Comparison of ENCODE assay signal across 28 cellular contexts in the genomic region with DNA sequence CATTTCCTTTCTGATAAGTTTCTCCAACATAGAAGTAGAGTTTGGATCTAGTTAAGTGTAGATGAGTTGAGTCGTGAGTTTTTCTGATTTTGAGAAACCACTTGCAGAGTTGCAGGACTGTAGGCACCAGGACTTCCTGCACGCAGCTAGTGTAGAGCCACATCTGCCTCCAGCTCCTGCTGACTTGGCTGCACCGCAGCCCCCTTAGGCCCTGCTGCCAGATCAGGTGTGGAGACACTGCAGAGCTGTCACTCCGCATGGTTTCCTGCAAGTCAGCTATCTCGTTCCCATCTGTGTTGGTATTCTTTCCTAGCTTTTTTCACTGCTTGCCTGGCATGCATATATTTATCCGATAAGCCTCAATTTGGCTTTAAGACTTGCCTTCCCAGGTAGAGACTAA. TPM values are rescaled to one million over a fixed set of nuclear protein-coding genes. Genes with fewer than 3 reads are reported as not detected.
DNase-seq lines count a peak whose midpoint lies in the region; ATAC-seq and TF ChIP-seq lines count a peak whose summit lies in the region.
"Had no signal": no experiment of that assay in that cellular context is flagged by ENCODE, and none has a peak within 500 bp of the region (broad histone marks: within the 10 kb centered on the region; RNA-seq: fewer than 3 reads in every experiment).

No MANE protein-coding gene starts in this region.

- H3K9me2 ChIP-seq in DOHH2 (replicated peaks; ENCODE audit: control insufficient read depth, low read length) = no peaks in the 10 kb centered on the region

- peak overlapping the region; percentile 40 for H3K4me3 ChIP-seq in DOHH2 (ENCODE audit: low read length)
- no peak overlapping the region for H3K4me3 ChIP-seq in endodermal cell (ENCODE audit: low read length)
- H3K4me3 ChIP-seq in mesendoderm (ENCODE audit: low read length) = no peak overlapping the region
- H3K4me3 ChIP-seq: adrenal gland, BLaER1, prostate gland, sigmoid colon, SJSA1, tibial nerve had no signal

- H3K36me3 ChIP-seq in DOHH2 (ENCODE audit: control insufficient read depth, low read length) = no peaks in the 10 kb centered on the region
- peaks cover 3% of the 10 kb centered on the region for H3K36me3 ChIP-seq in endodermal cell (ENCODE audit: control insufficient read depth, insufficient read depth, low read length)
- H3K36me3 ChIP-seq in mesendoderm (ENCODE audit: control insufficient read depth, insufficient read depth, low read length) = no peaks in the 10 kb centered on the region
- H3K36me3 ChIP-seq: adrenal gland, BLaER1, prostate gland, sigmoid colon, SJSA1, tibial nerve had no signal

- intact Hi-C loops in activated T-helper 1 cell treated with anti-CD3 and anti-CD28 coated beads, Interleukin-12 subunit alpha, Interleukin-12 subunit beta, Interleukin-2, Interleukin-4 antibody, amounts not matched to agents 30 ng/mL and 10 ng/mL and 1 ng/mL, durations not matched to agents 14 hours and 24 hours and 36 hours (cut with micrococcal nuclease) = no loop called here

- no peak overlapping the region for H3K27ac Mint-ChIP-seq in endodermal cell
- no peak overlapping the region for H3K27ac Mint-ChIP-seq in activated T-cell treated with anti-CD3 and anti-CD28 coated beads, Interleukin-2, amount 50 U/mL, for 24 hours
- no peak overlapping the region for H3K27ac Mint-ChIP-seq in activated T-helper 1 cell treated with anti-CD3 and anti-CD28 coated beads, Interleukin-12 subunit alpha, Interleukin-12 subunit beta, Interleukin-2, Interleukin-4 antibody, amounts not matched to agents 30 ng/mL and 10 ng/mL and 1 ng/mL, durations not matched to agents 14 hours and 24 hours and 36 hours
- H3K27ac Mint-ChIP-seq: mesothelial cell of epicardium had no signal

- no peak overlapping the region for H4K5ac ChIP-seq in mesendoderm (ENCODE audit: low read length)

- 79 to 84% methylated on average over 5 to 6 of the region's 6 CpGs for WGBS in endodermal cell (ENCODE audit: insufficient coverage in 1 of 2, insufficient read length in 1 of 2), 2 experiments
- WGBS in mesendoderm (ENCODE audit: extremely low coverage, insufficient coverage, low lambda C conversion rate) = no CpG with 5 or more reads among the region's 6 CpGs

- H3K18ac ChIP-seq in mesendoderm (ENCODE audit: low read length) = no peak overlapping the region

- H3F3A ChIP-seq in DOHH2 (ENCODE audit: control insufficient read depth, insufficient read depth) = peaks cover 12% of the 10 kb centered on the region; the same call in 1 of the 2 replicates

- no peak overlapping the region for H2AK5ac ChIP-seq in mesendoderm (ENCODE audit: low read length)

- H3K9me3 ChIP-seq in DOHH2 (ENCODE audit: control insufficient read depth, insufficient read depth, low read length) = no peaks in the 10 kb centered on the region
- no peaks in the 10 kb centered on the region for H3K9me3 ChIP-seq in endodermal cell (ENCODE audit: control insufficient read depth, low read length)
- H3K9me3 ChIP-seq: adrenal gland, BLaER1, prostate gland, sigmoid colon, SJSA1, tibial nerve had no signal

- no peak overlapping the region for H3K4ac ChIP-seq in mesendoderm (ENCODE audit: low read depth, low read length)

- H3K27ac ChIP-seq in DOHH2 (ENCODE audit: low read depth, low read length) (peak overlapping the region; percentile 73), endodermal cell (ENCODE audit: low read depth, low read length) (no peak overlapping the region), mesendoderm (ENCODE audit: low read depth, low read length) (no peak overlapping the region)
- H3K27ac ChIP-seq: adrenal gland, BLaER1, prostate gland, SJSA1, tibial nerve had no signal

- no peaks in the 10 kb centered on the region for H4K20me1 ChIP-seq in DOHH2 (ENCODE audit: control insufficient read depth, insufficient read depth, low read depth, low read length)
- H4K20me1 ChIP-seq: BLaER1 had no signal

- no peaks in the 10 kb centered on the region for H3K79me1 ChIP-seq in mesendoderm (ENCODE audit: low read length)

- no peak overlapping the region for H2BK5ac ChIP-seq in mesendoderm (ENCODE audit: low read length)

- no peak overlapping the region for H4K8ac ChIP-seq in mesendoderm (ENCODE audit: low read depth, low read length)

- peaks cover 3% of the 10 kb centered on the region for H3K36me3 Mint-ChIP-seq in endodermal cell (ENCODE audit: low read depth)
- no peaks in the 10 kb centered on the region for H3K36me3 Mint-ChIP-seq in activated T-cell treated with anti-CD3 and anti-CD28 coated beads, Interleukin-2, amount 50 U/mL, for 24 hours (ENCODE audit: low read depth)
- no peaks in the 10 kb centered on the region for H3K36me3 Mint-ChIP-seq in activated T-helper 1 cell treated with anti-CD3 and anti-CD28 coated beads, Interleukin-12 subunit alpha, Interleukin-12 subunit beta, Interleukin-2, Interleukin-4 antibody, amounts not matched to agents 30 ng/mL and 10 ng/mL and 1 ng/mL, durations not matched to agents 14 hours and 24 hours and 36 hours (ENCODE audit: low read depth)

- H2BK120ac ChIP-seq in mesendoderm (ENCODE audit: low read depth, low read length) = no peak overlapping the region

- no peak for ATAC-seq in HG03565 (IDR thresholded peaks at IDR 0.05; ENCODE audit: unreplicated experiment)
- ATAC-seq: HepG2 had no signal

- H3K9ac ChIP-seq in endodermal cell (ENCODE audit: extremely low read depth, low read length, poor library complexity, severe bottlenecking) (no peak overlapping the region), mesendoderm (ENCODE audit: low read length) (no peak overlapping the region)
- H3K9ac ChIP-seq: BLaER1 had no signal

- TF ChIP-seq CTCF in DOHH2 (IDR thresholded peaks at IDR 0.05; ENCODE audit: low read depth, low read length, poor library complexity, severe bottlenecking) (no peak), endodermal cell (conservative IDR thresholded peaks at IDR 0.05) (no peak)

- H3K79me2 ChIP-seq in DOHH2 (ENCODE audit: control insufficient read depth, low read length) (no peaks in the 10 kb centered on the region), mesendoderm (ENCODE audit: control insufficient read depth, insufficient read depth, low read length) (no peaks in the 10 kb centered on the region)

- H3K27me3 Mint-ChIP-seq in endodermal cell (ENCODE audit: insufficient read depth) = no peaks in the 10 kb centered on the region
- no peaks in the 10 kb centered on the region for H3K27me3 Mint-ChIP-seq in activated T-cell treated with anti-CD3 and anti-CD28 coated beads, Interleukin-2, amount 50 U/mL, for 24 hours
- H3K27me3 Mint-ChIP-seq in activated T-helper 1 cell treated with anti-CD3 and anti-CD28 coated beads, Interleukin-12 subunit alpha, Interleukin-12 subunit beta, Interleukin-2, Interleukin-4 antibody, amounts not matched to agents 30 ng/mL and 10 ng/mL and 1 ng/mL, durations not matched to agents 14 hours and 24 hours and 36 hours (ENCODE audit: insufficient read depth) = no peaks in the 10 kb centered on the region
- H3K27me3 Mint-ChIP-seq: brain had no signal

- H3K4me3 Mint-ChIP-seq in endodermal cell = no peak overlapping the region
- no peak overlapping the region for H3K4me3 Mint-ChIP-seq in activated T-cell treated with anti-CD3 and anti-CD28 coated beads, Interleukin-2, amount 50 U/mL, for 24 hours
- no peak overlapping the region for H3K4me3 Mint-ChIP-seq in activated T-helper 1 cell treated with anti-CD3 and anti-CD28 coated beads, Interleukin-12 subunit alpha, Interleukin-12 subunit beta, Interleukin-2, Interleukin-4 antibody, amounts not matched to agents 30 ng/mL and 10 ng/mL and 1 ng/mL, durations not matched to agents 14 hours and 24 hours and 36 hours
- H3K4me3 Mint-ChIP-seq: brain, mesothelial cell of epicardium had no signal

- DNase-seq in endodermal cell (peak; percentile 58), mesendoderm (peak; percentile 84), NCI-H146 (lab: John Stamatoyannopoulos, UW) (no peak)
- DNase-seq in activated T-cell treated with anti-CD3 and anti-CD28 coated beads, Interleukin-2, amount 50 U/mL, for 24 hours = no peak
- DNase-seq in activated T-helper 1 cell treated with anti-CD3 and anti-CD28 coated beads, Interleukin-12 subunit alpha, Interleukin-12 subunit beta, Interleukin-2, Interleukin-4 antibody, amounts not matched to agents 30 ng/mL and 10 ng/mL and 1 ng/mL, durations not matched to agents 14 hours and 24 hours and 36 hours (ENCODE audit: low spot score) = no peak
- DNase-seq: activated CD4-positive, alpha-beta T cell treated with anti-CD3 and anti-CD28 coated beads, Interleukin-2, amount 50 U/mL, for 48 hours; activated naive CD4-positive, alpha-beta T cell treated with Interleukin-2 at 50 U/mL for 16 hours; adrenal gland; DMS153; HCEC 1CT; Kasumi-1; NCI-H1436; NCI-H2081 treated with DMSO at 0.1 percent for 48 hours; NCI-H345; occipital lobe; sigmoid colon; stimulated activated CD4-positive, alpha-beta T cell treated with anti-CD3 and anti-CD28 coated beads, Interleukin-4, amount 100 ng/mL, for 24 hours; T-helper 1 cell had no signal

- no peak overlapping the region for H3K56ac ChIP-seq in mesendoderm (ENCODE audit: low read length)

- no peak overlapping the region for H2BK15ac ChIP-seq in mesendoderm (replicated peaks; ENCODE audit: low read depth)

- TF ChIP-seq EP300 in Ishikawa (IDR thresholded peaks at IDR 0.05; ENCODE audit: borderline replicate concordance) = peak; percentile 87

- no peak for TF ChIP-seq RAD21 in Ishikawa (IDR thresholded peaks at IDR 0.05; ENCODE audit: low read depth)

- peaks cover 37% of the 10 kb centered on the region for H3K4me1 Mint-ChIP-seq in endodermal cell
- H3K4me1 Mint-ChIP-seq in activated T-cell treated with anti-CD3 and anti-CD28 coated beads, Interleukin-2, amount 50 U/mL, for 24 hours (ENCODE audit: low read depth) = no peaks in the 10 kb centered on the region
- H3K4me1 Mint-ChIP-seq in activated T-helper 1 cell treated with anti-CD3 and anti-CD28 coated beads, Interleukin-12 subunit alpha, Interleukin-12 subunit beta, Interleukin-2, Interleukin-4 antibody, amounts not matched to agents 30 ng/mL and 10 ng/mL and 1 ng/mL, durations not matched to agents 14 hours and 24 hours and 36 hours (ENCODE audit: low read depth) = no peaks in the 10 kb centered on the region

- H3K27me3 ChIP-seq in DOHH2 (ENCODE audit: control insufficient read depth, low read length) (no peaks in the 10 kb centered on the region), endodermal cell (ENCODE audit: control insufficient read depth, insufficient read depth, low read length, poor library complexity, severe bottlenecking) (no peaks in the 10 kb centered on the region), mesendoderm (ENCODE audit: insufficient read depth, low read length, poor library complexity) (no peaks in the 10 kb centered on the region)
- H3K27me3 ChIP-seq: adrenal gland, BLaER1, sigmoid colon, SJSA1, tibial nerve had no signal

- H3K23ac ChIP-seq in mesendoderm (ENCODE audit: low read length) = no peak overlapping the region

- no peaks in the 10 kb centered on the region for H3K9me3 Mint-ChIP-seq in endodermal cell
- H3K9me3 Mint-ChIP-seq in activated T-cell treated with anti-CD3 and anti-CD28 coated beads, Interleukin-2, amount 50 U/mL, for 24 hours = no peaks in the 10 kb centered on the region
- no peaks in the 10 kb centered on the region for H3K9me3 Mint-ChIP-seq in activated T-helper 1 cell treated with anti-CD3 and anti-CD28 coated beads, Interleukin-12 subunit alpha, Interleukin-12 subunit beta, Interleukin-2, Interleukin-4 antibody, amounts not matched to agents 30 ng/mL and 10 ng/mL and 1 ng/mL, durations not matched to agents 14 hours and 24 hours and 36 hours
- H3K9me3 Mint-ChIP-seq: brain, mesothelial cell of epicardium had no signal

- H3K4me2 ChIP-seq in DOHH2 (ENCODE audit: low read length) = peak overlapping the region; percentile 67
- H3K4me2 ChIP-seq in mesendoderm (ENCODE audit: low read length) = no peak overlapping the region
- H3K4me2 ChIP-seq: BLaER1 had no signal

- peaks cover 81% of the 10 kb centered on the region for H3K4me1 ChIP-seq in DOHH2 (ENCODE audit: control insufficient read depth, low read length)
- peaks cover 15% of the 10 kb centered on the region for H3K4me1 ChIP-seq in endodermal cell (ENCODE audit: control insufficient read depth, insufficient read depth, low read length)
- peaks cover 3% of the 10 kb centered on the region for H3K4me1 ChIP-seq in mesendoderm (ENCODE audit: control insufficient read depth, low read depth, low read length)
- H3K4me1 ChIP-seq: adrenal gland, prostate gland, SJSA1 had no signal

RNA-seq across cellular contexts. Expression of gene PCDH7, which starts 48.9 kb away (rescaled TPM):
- 100 to 1,000 TPM in 1 of 2 donors, 10 to 100 TPM in 1; 90.8 to 102 TPM for total RNA-seq in endodermal cell
- polyA plus RNA-seq in endodermal cell (2013, experiment 1 of 2) = 20.2 TPM
- polyA plus RNA-seq in endodermal cell (2013, experiment 2 of 2) = 25.7 TPM
- 4.2 TPM for polyA plus RNA-seq in mesendoderm (2013, experiment 1 of 2)
- 3.7 TPM for polyA plus RNA-seq in mesendoderm (2013, experiment 2 of 2)
- total RNA-seq in activated T-helper 1 cell treated with anti-CD3 and anti-CD28 coated beads, Interleukin-12 subunit alpha, Interleukin-12 subunit beta, Interleukin-2, Interleukin-4 antibody, amounts not matched to agents 30 ng/mL and 10 ng/mL and 1 ng/mL, durations not matched to agents 14 hours and 24 hours and 36 hours = not detected in 2 replicates
- total RNA-seq: HepG2 had no signal
- polyA plus RNA-seq: HepG2 had no signal

Comparison
In these comparisons a context has a peak if more than half of its experiments do, and no peak if none do; other contexts are left out.
1. DNase-seq: peak in endodermal cell (single experiment) and mesendoderm (single experiment); none in activated T-cell treated with anti-CD3 and anti-CD28 coated beads, Interleukin-2, amount 50 U/mL, for 24 hours (single experiment), activated T-helper 1 cell treated with anti-CD3 and anti-CD28 coated beads, Interleukin-12 subunit alpha, Interleukin-12 subunit beta, Interleukin-2, Interleukin-4 antibody, amounts not matched to agents 30 ng/mL and 10 ng/mL and 1 ng/mL, durations not matched to agents 14 hours and 24 hours and 36 hours (single experiment) and NCI-H146 (single experiment).
2. RNA of gene PCDH7, which starts 48.9 kb away (total RNA-seq): 90.8 to 102 TPM in endodermal cell; not detected in activated T-helper 1 cell treated with anti-CD3 and anti-CD28 coated beads, Interleukin-12 subunit alpha, Interleukin-12 subunit beta, Interleukin-2, Interleukin-4 antibody, amounts not matched to agents 30 ng/mL and 10 ng/mL and 1 ng/mL, durations not matched to agents 14 hours and 24 hours and 36 hours; every median in the first group is over 10 times any median in the second.